In genomic region chrX:150332023-150332422, GRCh38 we compare ENCODE assay signal across 28 cellular contexts.
"Had no signal": no experiment of that assay in that cellular context is flagged by ENCODE, and none has a peak within 500 bp of the region (broad histone marks: within the 10 kb centered on the region; RNA-seq: fewer than 3 reads in every experiment).

No MANE protein-coding gene starts in this region.

- H2AFZ ChIP-seq: hepatocyte had no signal

- H3K79me2 ChIP-seq: hepatocyte had no signal

- H3K27ac Mint-ChIP-seq: dendritic cell treated with granulocyte-macrophage colony-stimulating factor and Interleukin-4, amounts not matched to agents 40 ng/mL and 50 ng/mL, for 4 days; endodermal cell had no signal

- H3K4me3 ChIP-seq: colonic mucosa, coronary artery, dorsolateral prefrontal cortex, esophagus muscularis mucosa, esophagus squamous epithelium, gastrocnemius medialis, gastroesophageal sphincter, heart left ventricle, heart right ventricle, hepatocyte had no signal

- H3K36me3 ChIP-seq: colonic mucosa, esophagus muscularis mucosa, esophagus squamous epithelium, gastrocnemius medialis, gastroesophageal sphincter, heart left ventricle, heart right ventricle had no signal

- H3K4me2 ChIP-seq: hepatocyte had no signal

- H3K27ac ChIP-seq: colonic mucosa, coronary artery, dorsolateral prefrontal cortex, epithelial cell of prostate, esophagus muscularis mucosa, esophagus squamous epithelium, foreskin keratinocyte, gastrocnemius medialis, gastroesophageal sphincter, heart left ventricle, heart right ventricle, hepatocyte had no signal

- H3K9me3 Mint-ChIP-seq: dendritic cell treated with granulocyte-macrophage colony-stimulating factor and Interleukin-4, amounts not matched to agents 40 ng/mL and 50 ng/mL, for 4 days; effector memory CD8-positive, alpha-beta T cell had no signal

- FAIRE-seq: colon, endometrium, frontal cortex had no signal

- H3K4me3 Mint-ChIP-seq: dendritic cell treated with granulocyte-macrophage colony-stimulating factor and Interleukin-4, amounts not matched to agents 40 ng/mL and 50 ng/mL, for 4 days; effector memory CD8-positive, alpha-beta T cell; endodermal cell had no signal

- H3K4me1 Mint-ChIP-seq: endodermal cell had no signal

- H3K9me3 ChIP-seq: colonic mucosa, esophagus muscularis mucosa, esophagus squamous epithelium, gastrocnemius medialis, gastroesophageal sphincter, heart left ventricle, heart right ventricle had no signal

- H3K27me3 ChIP-seq: colonic mucosa, esophagus muscularis mucosa, esophagus squamous epithelium, foreskin keratinocyte, gastrocnemius medialis, gastroesophageal sphincter, hepatocyte had no signal

- DNase-seq: colonic mucosa; cortex of kidney; dermis blood vessel endothelial cell; dorsolateral prefrontal cortex; effector CD4-positive, alpha-beta T cell; effector CD8-positive, alpha-beta T cell; effector memory CD4-positive, alpha-beta T cell; effector memory CD8-positive, alpha-beta T cell; endodermal cell; erythroblast; esophagus squamous epithelium; foreskin fibroblast; foreskin keratinocyte; foreskin melanocyte; gastrocnemius medialis; glutamatergic neuron; head of caudate nucleus; heart left ventricle; heart right ventricle had no signal

- H3K4me1 ChIP-seq: colonic mucosa, esophagus squamous epithelium, foreskin keratinocyte, gastrocnemius medialis, gastroesophageal sphincter, heart left ventricle had no signal
